Comparison of ENCODE assay signal across 8 cellular contexts in the genomic region with DNA sequence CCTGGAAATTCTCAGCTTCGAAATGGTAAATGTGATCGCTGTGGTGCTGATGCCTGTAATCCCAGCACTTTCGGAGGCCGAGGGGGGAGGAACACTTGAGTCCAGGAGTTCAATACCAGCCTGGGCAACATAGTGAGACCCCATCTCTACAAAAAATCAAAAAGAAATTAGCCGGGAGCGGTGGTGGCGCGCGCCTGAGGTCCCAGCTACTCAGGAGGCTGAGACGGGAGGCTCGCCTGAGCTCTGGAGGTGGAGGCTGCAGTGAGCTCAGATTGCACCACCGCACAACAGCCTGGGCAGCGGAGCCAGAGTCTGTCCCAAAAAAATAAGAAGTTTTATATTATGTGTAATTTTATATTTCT. TPM values are rescaled to one million over a fixed set of nuclear protein-coding genes. Genes with fewer than 3 reads are reported as not detected.
DNase-seq lines count a peak whose midpoint lies in the region; TF ChIP-seq lines count a peak whose summit lies in the region.

No MANE protein-coding gene starts in this region.

- H3K9ac ChIP-seq in HUES48 (ENCODE audit: low read depth, low read length) (peak overlapping the region; percentile 90), muscle layer of colon (ENCODE audit: low read length) (peak overlapping the region; percentile 53)

- H3K27ac ChIP-seq in A673 (ENCODE audit: low read depth, low read length, poor library complexity, severe bottlenecking) (peak overlapping the region; percentile 94), HUES48 (ENCODE audit: low read depth, low read length) (peak overlapping the region; percentile 95), muscle layer of colon (ENCODE audit: low read depth, low read length) (peak overlapping the region; percentile 95)

- intact Hi-C loops in A673 (cut with micrococcal nuclease; ENCODE audit: unreplicated experiment), result loop anchor here (1.0 kb wide), 1 partner anchor 33 kb away; a partner anchor contains a TSS

- H3K4me3 ChIP-seq in A673 (ENCODE audit: low read depth, low read length, poor library complexity, severe bottlenecking) (peak overlapping the region; percentile 98), HUES48 (ENCODE audit: low read depth, low read length) (peak overlapping the region; percentile 89), cardiac fibroblast (replicated peaks in 1 of 2; ENCODE audit: low read depth in 2 of 2, low read length in 2 of 2) (peak overlapping the region; percentile 77 to 85), muscle layer of colon (ENCODE audit: low read depth in 1 of 2, low read length in 2 of 2) (peak overlapping the region; percentile 94 to 98)

- DNase-seq in A673 (ENCODE audit: low spot score) (no peak), cardiac fibroblast (ENCODE audit: low read depth in 2 of 2) (no peak), GM13977 (ENCODE audit: low spot score) (no peak), NCI-H187 (lab: John Stamatoyannopoulos, UW) (no peak), NCI-H2227 treated with DMSO at 0.1 percent for 48 hours (lab: John Stamatoyannopoulos, UW) (no peak), NCI-H2196 (lab: John Stamatoyannopoulos, UW; ENCODE audit: unreplicated experiment) (no peak)

- TF ChIP-seq CTCF in A673 (conservative IDR thresholded peaks at IDR 0.05; ENCODE audit: low read depth, low read length) (no peak), cardiac fibroblast (IDR thresholded peaks at IDR 0.05; ENCODE audit: low read depth, low read length) (no peak), GM13977 (IDR thresholded peaks at IDR 0.05; ENCODE audit: extremely low read depth, insufficient read depth, missing control alignments) (no peak)

- in situ Hi-C loops in GM13977 (cut with MboI; ENCODE audit: low pct_unique_long_range_greater_than_20kb, low sequenced_read_pairs, unreplicated experiment), result no loop called here

- no TSS peak for BruUV-seq in A673 (replicated peaks; lab: Mats Ljungman, UMichigan)

- H3K36me3 ChIP-seq in A673 (ENCODE audit: insufficient read depth, low read length, poor library complexity, severe bottlenecking) (peaks cover 30% of the 10 kb centered on the region), HUES48 (ENCODE audit: control insufficient read depth, insufficient read depth, low read length) (peaks cover 34% of the 10 kb centered on the region), muscle layer of colon (ENCODE audit: insufficient read depth, low read length) (peaks cover 24% of the 10 kb centered on the region)

- H3K4me1 ChIP-seq in A673 (ENCODE audit: insufficient read depth, low read length, poor library complexity, severe bottlenecking) (peaks cover 19% of the 10 kb centered on the region), HUES48 (ENCODE audit: control insufficient read depth, insufficient read depth, low read length) (peaks cover 26% of the 10 kb centered on the region), muscle layer of colon (ENCODE audit: insufficient read depth, low read length) (peaks cover 24% of the 10 kb centered on the region)

- H3K27me3 ChIP-seq in A673 (replicated peaks; ENCODE audit: insufficient read depth, low read depth, low read length, poor library complexity) (no peaks in the 10 kb centered on the region), HUES48 (ENCODE audit: control insufficient read depth, insufficient read depth, low read length) (no peaks in the 10 kb centered on the region), muscle layer of colon (ENCODE audit: control insufficient read depth in 1 of 2, insufficient read depth in 2 of 2, low read length in 2 of 2) (no peaks in the 10 kb centered on the region)

- POLR2A ChIA-PET in A673 (lab: Charles Lee; ENCODE audit: low non-redundant PET), result interaction anchor here (1.0 kb wide), 1 partner anchor 33 kb away, joined by 3 read pairs; a partner anchor contains a TSS

- CTCF ChIA-PET in A673 (lab: Charles Lee), result interaction anchor here (0.6 to 1.0 kb wide), 2 partner anchors 12 to 98 kb away, joined by 4 to 6 read pairs; no protein-coding TSS in a partner anchor

- no peaks in the 10 kb centered on the region for H3K9me3 ChIP-seq in A673 (ENCODE audit: low read depth, low read length, poor library complexity, severe bottlenecking)
- no peaks in the 10 kb centered on the region for H3K9me3 ChIP-seq in HUES48 (ENCODE audit: control insufficient read depth, insufficient read depth, low read length)
- no peaks in the 10 kb centered on the region for H3K9me3 ChIP-seq in muscle layer of colon (ENCODE audit: low read length)

RNA-seq across cellular contexts. Expression of a gene that starts 0.8 kb away (rescaled TPM):
- total RNA-seq in A673 (2021), result 137 and 151 TPM in 2 replicates

RNA-seq across cellular contexts. Expression of a gene that starts 8.8 kb away (rescaled TPM):
- 206 and 213 TPM in 2 replicates for total RNA-seq in A673 (2021)

RNA-seq across cellular contexts. Expression of a gene that starts 13.1 kb away (rescaled TPM):
- not detected in 2 replicates for total RNA-seq in A673 (2021)

RNA-seq across cellular contexts. Expression of a gene that starts 27.6 kb away (rescaled TPM):
- 0.92 and 2.7 TPM in 2 replicates for total RNA-seq in A673 (2021)

RNA-seq across cellular contexts. Expression of a gene that starts 32.9 kb away (rescaled TPM):
- 172 and 176 TPM in 2 replicates for total RNA-seq in A673 (2021)
